ENCODE assay signal across 26 cellular contexts in genomic region chr4:917466-917865, GRCh38. TPM values are rescaled to one million over a fixed set of nuclear protein-coding genes. Genes with fewer than 3 reads are reported as not detected.
DNase-seq lines count a peak whose midpoint lies in the region; ATAC-seq and TF ChIP-seq lines count a peak whose summit lies in the region.
"Had no signal": no experiment of that assay in that cellular context is flagged by ENCODE, and none has a peak within 500 bp of the region (broad histone marks: within the 10 kb centered on the region; RNA-seq: fewer than 3 reads in every experiment).

No MANE protein-coding gene starts in this region.

- H3K4me3 ChIP-seq in SK-N-MC (no peak overlapping the region), lower lobe of right lung (no peak overlapping the region), tibial artery (no peak overlapping the region), adrenal gland (no peak overlapping the region)
- H3K4me3 ChIP-seq: GM12878, K562, SJCRH30 had no signal

- TF ChIP-seq CTCF in lower lobe of right lung (IDR thresholded peaks at IDR 0.05) (no peak), tibial artery (IDR thresholded peaks at IDR 0.05) (no peak), adrenal gland (IDR thresholded peaks at IDR 0.05) (no peak)

- H3K27ac ChIP-seq in SK-N-MC (0 out of 2 replicates have a peak overlapping the region, but pooled peaks have one; percentile 70), lower lobe of right lung (no peak overlapping the region), tibial artery (no peak overlapping the region), adrenal gland (no peak overlapping the region)
- H3K27ac ChIP-seq: SJCRH30 had no signal

- H3K4me1 ChIP-seq in lower lobe of right lung (peaks cover 16% of the 10 kb centered on the region), tibial artery (peaks cover 0 to 12% (median 3%) of the 10 kb centered on the region in 4 donors), adrenal gland (replicated peaks in 1 of 2) (peaks cover 6 to 7% of the 10 kb centered on the region in 2 donors)
- H3K4me1 ChIP-seq: SJCRH30 had no signal

- H3K36me3 ChIP-seq in SK-N-MC (ENCODE audit: insufficient read depth, low read length) (peaks cover 11% of the 10 kb centered on the region; the same call in 1 of the 2 replicates), lower lobe of right lung (peaks cover 10% of the 10 kb centered on the region), tibial artery (peaks cover 4 to 10% (median 6%) of the 10 kb centered on the region in 3 donors), adrenal gland (replicated peaks in 1 of 2) (peaks cover 0 to 4% of the 10 kb centered on the region in 2 donors)

- 93 to 98% (median 96%) methylated on average over 7 of the region's 7 CpGs for WGBS in adrenal gland, 4 donors

- intact Hi-C loops in cardiac septum (cut with DNase I): no loop called here
- intact Hi-C loops in left cardiac atrium (cut with DNase I): no loop called here
- intact Hi-C loops in lower lobe of right lung (cut with DNase I): no loop called here
- intact Hi-C loops in tibial artery (cut with DNase I; ENCODE audit: low total_unique reads): no loop called here
- intact Hi-C loops in adrenal gland (cut with DNase I): no loop called here

- DNase-seq in cardiac septum (ENCODE audit: low spot score) (peak; percentile 36), left cardiac atrium (no peak), SK-N-MC (ENCODE audit: low read depth, low spot score) (no peak), lower lobe of right lung (peak; percentile 15), tibial artery (peak; percentile 5 to 9), adrenal gland (no peak)
- DNase-seq: C1 segment of cervical spinal cord; CD8-positive, alpha-beta T cell; DMS 273 treated with DMSO at 0.1 percent for 48 hours; DMS79; EL; GDM1; GOT3; HCEC 1CT; Kasumi-1; NCI-H1092 treated with DMSO at 0.1 percent for 48 hours; NCI-H1436 treated with DMSO at 0.1 percent for 48 hours; NCI-H187 treated with DMSO at 0.1 percent for 48 hours; NCI-H2171 treated with DMSO at 0.1 percent for 48 hours; NCI-H524; NCI-H774; PC-3; SJCRH30 had no signal

- TF ChIP-seq POLR2A in adrenal gland (IDR thresholded peaks at IDR 0.05): no peak

- ATAC-seq in left cardiac atrium: no peak
- no peak for ATAC-seq in lower lobe of right lung
- no peak for ATAC-seq in GM19397 (IDR thresholded peaks at IDR 0.05; ENCODE audit: unreplicated experiment)
- ATAC-seq: CD8-positive, alpha-beta T cell; GM12878; K562; PC-3 had no signal

- H3K9ac ChIP-seq in SK-N-MC (ENCODE audit: insufficient read length): no peak overlapping the region

- H3K9me3 ChIP-seq in SK-N-MC (ENCODE audit: low read depth, low read length): no peaks in the 10 kb centered on the region
- no peaks in the 10 kb centered on the region for H3K9me3 ChIP-seq in lower lobe of right lung
- no peaks in the 10 kb centered on the region for H3K9me3 ChIP-seq in tibial artery
- no peaks in the 10 kb centered on the region for H3K9me3 ChIP-seq in adrenal gland (replicated peaks in 1 of 3)

- H3K27me3 ChIP-seq in lower lobe of right lung (ENCODE audit: low read depth) (no peaks in the 10 kb centered on the region), tibial artery (no peaks in the 10 kb centered on the region), adrenal gland (no peaks in the 10 kb centered on the region)
- H3K27me3 ChIP-seq: SJCRH30 had no signal

RNA-seq across cellular contexts. Expression of gene GAK, which starts 14.7 kb away (rescaled TPM):
- total RNA-seq in cardiac septum: 36.1 TPM
- total RNA-seq in left cardiac atrium: 10 to 100 TPM; 38.1 to 43.2 TPM
- 130 TPM for total RNA-seq in lower lobe of right lung
- 100 to 1,000 TPM in 6 of 8 donors, 10 to 100 TPM in 2; 90.3 to 176 (median 132) TPM for total RNA-seq in adrenal gland
- polyA plus RNA-seq in adrenal gland: 100 to 1,000 TPM in 2 of 3 donors, 10 to 100 TPM in 1; 39.0 to 381 (median 224) TPM

RNA-seq across cellular contexts. Expression of gene TMEM175, which starts 14.8 kb away (rescaled TPM):
- total RNA-seq in cardiac septum: 22.7 TPM
- 10 to 100 TPM; 17.9 to 20.7 TPM for total RNA-seq in left cardiac atrium
- 45.3 TPM for total RNA-seq in lower lobe of right lung
- total RNA-seq in adrenal gland: 10 to 100 TPM; 30.5 to 70.4 (median 47.9) TPM
- 100 to 1,000 TPM in 2 of 3 donors, 10 to 100 TPM in 1; 22.4 to 142 (median 113) TPM for polyA plus RNA-seq in adrenal gland

RNA-seq across cellular contexts. Expression of gene DGKQ, which starts 55.9 kb away (rescaled TPM):
- total RNA-seq in cardiac septum: 5.2 TPM
- 1 to 10 TPM; 5.1 to 5.6 TPM for total RNA-seq in left cardiac atrium
- 18.8 TPM for total RNA-seq in lower lobe of right lung
- total RNA-seq in adrenal gland: 10 to 100 TPM in 6 of 8 donors, 1 to 10 TPM in 2; 8.1 to 16.5 (median 13.2) TPM
- 10 to 100 TPM in 2 of 3 donors, under 1 TPM in 1; 0.55 to 13.8 (median 11.8) TPM for polyA plus RNA-seq in adrenal gland

Comparison
In these comparisons a context has a peak if more than half of its experiments do, and no peak if none do; other contexts are left out.
1. DNase-seq: peak in cardiac septum (single experiment), lower lobe of right lung (single experiment) and tibial artery (2 of 2); none in left cardiac atrium (single experiment), SK-N-MC (single experiment) and adrenal gland (0 of 7).